18 cellular contexts compared by ENCODE assay signal in genomic region chr14:75591331-75591946, GRCh38.
"Had no signal": no experiment of that assay in that cellular context is flagged by ENCODE, and none has a peak within 500 bp of the region (broad histone marks: within the 10 kb centered on the region; RNA-seq: fewer than 3 reads in every experiment).

No MANE protein-coding gene starts in this region.

- H3K4me1 Mint-ChIP-seq: activated CD4-positive, alpha-beta memory T cell treated with anti-CD3 and anti-CD28 coated beads, Interleukin-2, amount 10 ng/mL, durations not matched to agents 7 days and 5 days; activated CD8-positive, alpha-beta memory T cell treated with anti-CD3 and anti-CD28 coated beads, Interleukin-2, amount 10 ng/mL, durations not matched to agents 7 days and 5 days; activated naive CD8-positive, alpha-beta T cell treated with anti-CD3 and anti-CD28 coated beads for 36 hours; natural killer cell had no signal

- H3K36me3 ChIP-seq: colonic mucosa, ovary, thoracic aorta had no signal

- H3K27me3 Mint-ChIP-seq: activated B cell treated with CpG ODN at 0.5 μM for 24 hours; activated CD4-positive, alpha-beta memory T cell treated with anti-CD3 and anti-CD28 coated beads, Interleukin-2, amount 10 ng/mL, durations not matched to agents 7 days and 5 days; activated CD8-positive, alpha-beta memory T cell treated with anti-CD3 and anti-CD28 coated beads, Interleukin-2, amount 10 ng/mL, durations not matched to agents 7 days and 5 days; activated naive CD8-positive, alpha-beta T cell treated with anti-CD3 and anti-CD28 coated beads for 36 hours; activated T-helper 17 cell treated with anti-CD3 and anti-CD28 coated beads, Interleukin-2, amount 50 U/mL, for 72 hours had no signal

- DNase-seq: activated B cell treated with CpG ODN at 0.5 μM for 24 hours; activated CD4-positive, alpha-beta memory T cell treated with anti-CD3 and anti-CD28 coated beads, Interleukin-2, amount 10 ng/mL, durations not matched to agents 7 days and 5 days; activated CD4-positive, alpha-beta T cell treated with anti-CD3 and anti-CD28 coated beads for 48 hours; activated CD8-positive, alpha-beta memory T cell treated with anti-CD3 and anti-CD28 coated beads, Interleukin-2, amount 10 ng/mL, durations not matched to agents 7 days and 5 days; activated naive CD4-positive, alpha-beta T cell; activated naive CD8-positive, alpha-beta T cell treated with anti-CD3 and anti-CD28 coated beads for 36 hours; amniotic stem cell; colonic mucosa; natural killer cell; ovary; spleen; stimulated activated CD4-positive, alpha-beta T cell treated with anti-CD3 and anti-CD28 coated beads, Interleukin-4, amount 100 ng/mL, for 4 hours; stimulated activated naive B cell treated with anti-CD40 and anti-IgM and Interleukin-4, amounts not matched to agents 10 μg/mL and 1 μg/mL and 100 μg/mL, for 72 hours had no signal

- H3K9me3 Mint-ChIP-seq: activated B cell treated with CpG ODN at 0.5 μM for 24 hours; activated naive CD8-positive, alpha-beta T cell treated with anti-CD3 and anti-CD28 coated beads for 36 hours; activated T-helper 17 cell treated with anti-CD3 and anti-CD28 coated beads, Interleukin-2, amount 50 U/mL, for 72 hours; natural killer cell; T-helper 2 cell treated with Interferon-gamma antibody and Interleukin-4, amounts not matched to agents 5 μg/mL and 100 μg/mL, for 36 hours had no signal

- H3K9me3 ChIP-seq: colonic mucosa, ovary, spleen, thoracic aorta had no signal

- H3K4me1 ChIP-seq: colonic mucosa had no signal

- H3K36me3 Mint-ChIP-seq: activated naive CD8-positive, alpha-beta T cell treated with anti-CD3 and anti-CD28 coated beads for 36 hours; natural killer cell had no signal

- H3K4me3 Mint-ChIP-seq: activated B cell treated with CpG ODN at 0.5 μM for 24 hours; activated CD4-positive, alpha-beta memory T cell treated with anti-CD3 and anti-CD28 coated beads, Interleukin-2, amount 10 ng/mL, durations not matched to agents 7 days and 5 days; activated CD8-positive, alpha-beta memory T cell treated with anti-CD3 and anti-CD28 coated beads, Interleukin-2, amount 10 ng/mL, durations not matched to agents 7 days and 5 days; activated naive CD8-positive, alpha-beta T cell treated with anti-CD3 and anti-CD28 coated beads for 36 hours; activated T-helper 17 cell treated with anti-CD3 and anti-CD28 coated beads, Interleukin-2, amount 50 U/mL, for 72 hours; natural killer cell; stimulated activated naive B cell treated with anti-CD40 and anti-IgM and Interleukin-4, amounts not matched to agents 10 μg/mL and 1 μg/mL and 100 μg/mL, for 72 hours; T-helper 2 cell treated with Interferon-gamma antibody and Interleukin-4, amounts not matched to agents 5 μg/mL and 100 μg/mL, for 36 hours had no signal

- H3K27ac ChIP-seq: colonic mucosa, ovary, spleen, thoracic aorta had no signal

- H3K27ac Mint-ChIP-seq: activated B cell treated with CpG ODN at 0.5 μM for 24 hours; activated CD4-positive, alpha-beta memory T cell treated with anti-CD3 and anti-CD28 coated beads, Interleukin-2, amount 10 ng/mL, durations not matched to agents 7 days and 5 days; activated CD8-positive, alpha-beta memory T cell treated with anti-CD3 and anti-CD28 coated beads, Interleukin-2, amount 10 ng/mL, durations not matched to agents 7 days and 5 days; activated naive CD8-positive, alpha-beta T cell treated with anti-CD3 and anti-CD28 coated beads for 36 hours; activated T-helper 17 cell treated with anti-CD3 and anti-CD28 coated beads, Interleukin-2, amount 50 U/mL, for 72 hours; natural killer cell; stimulated activated naive B cell treated with anti-CD40 and anti-IgM and Interleukin-4, amounts not matched to agents 10 μg/mL and 1 μg/mL and 100 μg/mL, for 72 hours; T-helper 2 cell treated with Interferon-gamma antibody and Interleukin-4, amounts not matched to agents 5 μg/mL and 100 μg/mL, for 36 hours had no signal

- H3K4me3 ChIP-seq: colonic mucosa, lung, ovary, spleen, thoracic aorta had no signal

- ATAC-seq: activated CD8-positive, alpha-beta memory T cell treated with anti-CD3 and anti-CD28 coated beads, Interleukin-2, amount 10 ng/mL, durations not matched to agents 7 days and 5 days; activated T-helper 17 cell treated with anti-CD3 and anti-CD28 coated beads, Interleukin-2, amount 50 U/mL, for 72 hours; natural killer cell; sciatic nerve; stimulated activated naive B cell treated with anti-CD40 and anti-IgM and Interleukin-4, amounts not matched to agents 10 μg/mL and 1 μg/mL and 100 μg/mL, for 72 hours had no signal

- H3K27me3 ChIP-seq: colonic mucosa, ovary, spleen had no signal
